In genomic region chr12:26730546-26731085, GRCh38 we compare ENCODE assay signal across 26 cellular contexts.
"Had no signal": no experiment of that assay in that cellular context is flagged by ENCODE, and none has a peak within 500 bp of the region (broad histone marks: within the 10 kb centered on the region; RNA-seq: fewer than 3 reads in every experiment).

No MANE protein-coding gene starts in this region.

- DNase-seq: effector CD4-positive, alpha-beta T cell; gastrocnemius medialis; glutamatergic neuron; immature natural killer cell; kidney; left colon; left ventricle myocardium superior; naive thymus-derived CD4-positive, alpha-beta T cell; nephron progenitor cell; retina; spleen; stimulated activated CD4-positive, alpha-beta T cell treated with anti-CD3 and anti-CD28 coated beads, Interleukin-15, amount 100 ng/mL, for 24 hours; stimulated activated CD4-positive, alpha-beta T cell treated with anti-CD3 and anti-CD28 coated beads, Interleukin-1b, Interleukin-23, amount 100 ng/mL, for 48 hours; stimulated activated CD4-positive, alpha-beta T cell treated with anti-CD3 and anti-CD28 coated beads, Interleukin-4, amount 100 ng/mL, for 24 hours; stimulated activated naive B cell treated with anti-CD40 and anti-IgM and Interleukin-4, amounts not matched to agents 10 μg/mL and 1 μg/mL and 100 μg/mL, for 72 hours; stimulated activated naive CD8-positive, alpha-beta T cell treated with anti-CD3 and anti-CD28 coated beads, Interleukin-15, amount 100 ng/mL, for 72 hours; testis; upper lobe of right lung had no signal

- H3K4me3 ChIP-seq: esophagus muscularis mucosa, gastrocnemius medialis, lung, prostate gland, spleen, testis, tibial nerve, upper lobe of right lung, vagina had no signal

- FAIRE-seq: kidney had no signal

- H3K36me3 ChIP-seq: esophagus muscularis mucosa, gastrocnemius medialis, prostate gland, spleen, tibial nerve, upper lobe of right lung, vagina had no signal

- ATAC-seq: gastrocnemius medialis; left colon; left ventricle myocardium superior; naive thymus-derived CD4-positive, alpha-beta T cell; sciatic nerve; stimulated activated naive B cell treated with anti-CD40 and anti-IgM and Interleukin-4, amounts not matched to agents 10 μg/mL and 1 μg/mL and 100 μg/mL, for 72 hours; stimulated activated naive CD8-positive, alpha-beta T cell treated with anti-CD3 and anti-CD28 coated beads, Interleukin-15, amount 100 ng/mL, for 72 hours; upper lobe of right lung had no signal

- H3K27ac ChIP-seq: epithelial cell of prostate, esophagus muscularis mucosa, gastrocnemius medialis, parathyroid adenoma, prostate gland, testis, tibial nerve, upper lobe of right lung, vagina had no signal

- H3K27me3 ChIP-seq: esophagus muscularis mucosa, gastrocnemius medialis, spleen, testis, tibial nerve, upper lobe of right lung, vagina had no signal

- H3K4me1 ChIP-seq: parathyroid adenoma, prostate gland, testis had no signal

- H3K9me3 ChIP-seq: esophagus muscularis mucosa, gastrocnemius medialis, prostate gland, spleen, testis, tibial nerve, upper lobe of right lung, vagina had no signal
